ENCODE assay signal across 1 cellular context in genomic region chr3:113279686-113280085, GRCh38.
TF ChIP-seq lines count a peak whose summit lies in the region.

No MANE protein-coding gene starts in this region.

TF ChIP-seq in GM23338, 12 proteins besides CTCF, POLR2A, EP300 and RAD21:
- TF ChIP-seq ZNF462 (CRISPR knock-in tag; IDR thresholded peaks at IDR 0.05) (no peak), ZNF331 (CRISPR knock-in tag; IDR thresholded peaks at IDR 0.05; ENCODE audit: low read depth) (no peak), JUNB (IDR thresholded peaks at IDR 0.05; ENCODE audit: unreplicated experiment) (no peak), ZNF114 (CRISPR knock-in tag; IDR thresholded peaks at IDR 0.05) (no peak), STAT1 (IDR thresholded peaks at IDR 0.05; ENCODE audit: unreplicated experiment) (no peak), NANOG (IDR thresholded peaks at IDR 0.05; ENCODE audit: borderline replicate concordance) (no peak), CREB1 (CRISPR knock-in tag; IDR thresholded peaks at IDR 0.05; ENCODE audit: low read depth) (no peak), POLR2AphosphoS5 (IDR thresholded peaks at IDR 0.05; ENCODE audit: low read depth) (no peak), ETS1 (IDR thresholded peaks at IDR 0.05) (no peak), REST (IDR thresholded peaks at IDR 0.05; ENCODE audit: unreplicated experiment) (no peak), EZH2 (IDR thresholded peaks at IDR 0.05; ENCODE audit: low read depth, unreplicated experiment) (no peak), EZH2phosphoT487 (IDR thresholded peaks at IDR 0.05; ENCODE audit: unreplicated experiment) (no peak)
